Comparison of ENCODE assay signal across 23 cellular contexts in the genomic region with DNA sequence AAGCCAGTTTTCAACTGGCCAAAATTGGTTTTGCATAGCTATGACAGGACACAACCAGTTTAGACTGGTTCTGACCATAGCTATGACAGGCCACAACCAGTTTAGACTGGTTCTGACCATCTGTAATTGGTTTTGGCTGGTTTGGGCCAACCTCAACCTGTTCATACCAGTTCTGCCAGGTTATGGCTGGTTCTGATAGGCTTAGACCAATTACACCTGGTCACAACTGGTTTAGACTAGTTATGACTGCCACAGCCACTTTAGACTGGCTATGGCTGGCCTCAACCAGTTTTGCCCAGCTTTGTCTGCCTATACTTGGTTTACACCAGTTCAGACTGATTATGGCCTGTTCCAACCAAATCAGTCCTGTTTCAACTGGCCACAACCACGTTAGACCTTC.
DNase-seq lines count a peak whose midpoint lies in the region; ATAC-seq, FAIRE-seq and TF ChIP-seq lines count a peak whose summit lies in the region.
"Had no signal": no experiment of that assay in that cellular context is flagged by ENCODE, and none has a peak within 500 bp of the region (broad histone marks: within the 10 kb centered on the region; RNA-seq: fewer than 3 reads in every experiment).

No MANE protein-coding gene starts in this region.

- CTCF ChIA-PET in H1 (lab: Charles Lee; ENCODE audit: partially characterized antibody), result interaction anchor here (1.5 to 1.7 kb wide), 2 partner anchors 22 to 283 kb away, joined by 3 to 7 read pairs; no protein-coding TSS in a partner anchor

- DNase-seq in H1 (ENCODE audit: low read depth in 1 of 2, low spot score in 2 of 2) (no peak), keratinocyte (ENCODE audit: low read depth, low spot score) (no peak), heart right ventricle (no peak), H4 (ENCODE audit: low spot score) (no peak)
- DNase-seq: ACHN; BE2C; C1 segment of cervical spinal cord; CD4-positive, CD25-positive, alpha-beta regulatory T cell; CD8-positive, alpha-beta memory T cell; COR-L47; DMS 273 treated with DMSO at 0.1 percent for 48 hours; DMS53; DND-41; EL; GM23248; H7; HFFc6 had no signal

- no peak overlapping the region for H3K4me2 ChIP-seq in H1 (ENCODE audit: insufficient read depth in 1 of 2, low read depth in 2 of 2, low read length in 2 of 2)
- H3K4me2 ChIP-seq in keratinocyte (ENCODE audit: control insufficient read depth, extremely low read depth, insufficient read depth, low read depth, low read length), result no peak overlapping the region

- no peaks in the 10 kb centered on the region for H3K9me1 ChIP-seq in keratinocyte (ENCODE audit: control insufficient read depth, extremely low read depth, insufficient read depth, low read length)

- H2BK120ac ChIP-seq in H1 (replicated peaks; ENCODE audit: low read depth, low read length), result no peak overlapping the region

- H2AFZ ChIP-seq in H1 (ENCODE audit: low read length), result no peak overlapping the region
- H2AFZ ChIP-seq in keratinocyte (ENCODE audit: control insufficient read depth, low read length), result no peak overlapping the region
- H2AFZ ChIP-seq: GM23248 had no signal

- H2BK12ac ChIP-seq in H1 (ENCODE audit: low read depth, low read length), result no peak overlapping the region; the same call in 1 of the 2 replicates

- H3K9me3 ChIP-seq in H1 (ENCODE audit: insufficient read depth in 2 of 2, low read depth in 1 of 2, low read length in 1 of 2) (peaks cover 0 to 7% of the 10 kb centered on the region in 2 experiments; a peak in 2 of 4 replicates), keratinocyte (ENCODE audit: control insufficient read depth, low read depth, low read length) (peaks cover 3% of the 10 kb centered on the region), heart right ventricle (peaks cover 0 to 14% (median 7%) of the 10 kb centered on the region in 11 donors)
- H3K9me3 ChIP-seq: BE2C had no signal

- H3K9ac ChIP-seq in H1 (replicated peaks in 1 of 4; ENCODE audit: extremely low read depth in 1 of 4, low read depth in 3 of 4, low read length in 3 of 4) (no peak overlapping the region), keratinocyte (ENCODE audit: control insufficient read depth, extremely low read depth, insufficient read depth, low read length) (no peak overlapping the region)
- H3K9ac ChIP-seq: GM23248 had no signal

- dilution Hi-C loops in keratinocyte (cut with MboI; ENCODE audit: extremely low pct_ligation_motif_present, low sequenced_read_pairs), result no loop called here

- H3K79me1 ChIP-seq in H1 (ENCODE audit: low read depth, low read length), result no peaks in the 10 kb centered on the region

- H2BK15ac ChIP-seq in H1 (ENCODE audit: low read length), result no peak overlapping the region; the same call in 1 of the 2 replicates

- no peak overlapping the region for H3K27ac ChIP-seq in H1 (ENCODE audit: low read depth, low read length)
- H3K27ac ChIP-seq in keratinocyte (ENCODE audit: control insufficient read depth, insufficient read depth, low read length), result peak overlapping the region; percentile 27
- no peak overlapping the region for H3K27ac ChIP-seq in heart right ventricle
- H3K27ac ChIP-seq: GM23248 had no signal

- POLR2A ChIA-PET in H1 (lab: Charles Lee; ENCODE audit: partially characterized antibody), result no interaction called here

- no peak overlapping the region for H4K91ac ChIP-seq in H1 (replicated peaks; ENCODE audit: insufficient read length, low read length)

- H3K4me3 ChIP-seq in H1 (ENCODE audit: extremely low read depth in 1 of 4, insufficient read depth in 2 of 4, low read depth in 3 of 4, low read length in 4 of 4), result no peak overlapping the region
- no peak overlapping the region for H3K4me3 ChIP-seq in keratinocyte (ENCODE audit: control insufficient read depth in 2 of 3, extremely low read depth in 1 of 3, insufficient read depth in 2 of 3, low read depth in 1 of 3, low read length in 3 of 3)
- H3K4me3 ChIP-seq in heart right ventricle, result no peak overlapping the region
- H3K4me3 ChIP-seq: GM12878, GM23248 had no signal

- no peaks in the 10 kb centered on the region for H3K79me2 ChIP-seq in H1 (ENCODE audit: control insufficient read depth in 1 of 2, insufficient read depth in 2 of 2, low read length in 2 of 2)
- no peaks in the 10 kb centered on the region for H3K79me2 ChIP-seq in keratinocyte (ENCODE audit: control insufficient read depth, insufficient read depth, low read length)

- H3K14ac ChIP-seq in H1 (ENCODE audit: insufficient read length), result no peak overlapping the region

- no peak for TF ChIP-seq RAD21 in H1 (IDR thresholded peaks at IDR 0.05 in 1 of 2, conservative IDR thresholded peaks at IDR 0.05 in 1 of 2; ENCODE audit: low read depth in 2 of 2, low read length in 2 of 2)

- no peak overlapping the region for H4K8ac ChIP-seq in H1 (ENCODE audit: extremely low read depth, insufficient read depth, low read length)

- no peak overlapping the region for H2BK5ac ChIP-seq in H1 (ENCODE audit: low read depth, low read length)

- H3K56ac ChIP-seq in H1 (replicated peaks; ENCODE audit: insufficient read length, low read depth, low read length), result no peak overlapping the region

- H3K23ac ChIP-seq in H1 (ENCODE audit: insufficient read length), result no peak overlapping the region

- no peak overlapping the region for H2AK5ac ChIP-seq in H1 (ENCODE audit: low read depth, low read length)

- peak; percentile 30 for ATAC-seq in esophagus mucosa
- no peak for ATAC-seq in heart right ventricle
- ATAC-seq in HG03439 (IDR thresholded peaks at IDR 0.05; ENCODE audit: unreplicated experiment), result no peak
- ATAC-seq: GM12878, HCT116, HepG2 had no signal

- no peak for TF ChIP-seq CTCF in H1 (IDR thresholded peaks at IDR 0.05; ENCODE audit: control extremely low read depth in 1 of 3, insufficient read depth in 1 of 3, low read depth in 1 of 3, low read length in 3 of 3)
- no peak for TF ChIP-seq CTCF in keratinocyte (optimal IDR thresholded peaks at IDR 0.05 in 1 of 3, IDR thresholded peaks at IDR 0.05 in 1 of 3, conservative IDR thresholded peaks at IDR 0.05 in 1 of 3; ENCODE audit: extremely low read depth in 1 of 3, insufficient read depth in 2 of 3, low read length in 3 of 3)
- no peak for TF ChIP-seq CTCF in heart right ventricle (IDR thresholded peaks at IDR 0.05)

- no peak for TF ChIP-seq EP300 in H1 (IDR thresholded peaks at IDR 0.05; ENCODE audit: borderline replicate concordance in 1 of 2, low read depth in 2 of 2, low read length in 2 of 2)

- no peak overlapping the region for H3K18ac ChIP-seq in H1 (ENCODE audit: extremely low read depth, low read length)

- H3K4me1 ChIP-seq in H1 (replicated peaks in 1 of 4; ENCODE audit: control insufficient read depth in 3 of 4, insufficient read depth in 4 of 4, low read length in 3 of 4) (peaks cover 0 to 6% (median 0%) of the 10 kb centered on the region in 4 experiments; a peak in 1 of 7 replicates), keratinocyte (ENCODE audit: control insufficient read depth, extremely low read depth, insufficient read depth, low read length) (peaks cover 16% of the 10 kb centered on the region), heart right ventricle (no peaks in the 10 kb centered on the region)
- H3K4me1 ChIP-seq: BE2C had no signal

- H4K20me1 ChIP-seq in H1 (replicated peaks in 1 of 2; ENCODE audit: control insufficient read depth in 1 of 2, insufficient read depth in 2 of 2, low read length in 2 of 2) (no peaks in the 10 kb centered on the region), keratinocyte (ENCODE audit: control insufficient read depth, extremely low read depth, insufficient read depth, low read length) (no peaks in the 10 kb centered on the region)

- H4K5ac ChIP-seq in H1 (ENCODE audit: insufficient read length, low read depth, low read length), result no peak overlapping the region

- no peaks in the 10 kb centered on the region for H3K27me3 ChIP-seq in H1 (replicated peaks in 1 of 4; ENCODE audit: control insufficient read depth in 3 of 4, extremely low read depth in 1 of 4, insufficient read depth in 3 of 4, low read length in 3 of 4)
- no peaks in the 10 kb centered on the region for H3K27me3 ChIP-seq in keratinocyte (ENCODE audit: control insufficient read depth, extremely low read depth, insufficient read depth, low read length)
- peaks cover 0 to 47% (median 31%) of the 10 kb centered on the region in 7 donors for H3K27me3 ChIP-seq in heart right ventricle
- H3K27me3 ChIP-seq: BE2C had no signal

- H2BK20ac ChIP-seq in H1 (ENCODE audit: low read length), result no peak overlapping the region

- H3K36me3 ChIP-seq in H1 (ENCODE audit: control insufficient read depth in 2 of 4, insufficient read depth in 4 of 4, low read length in 3 of 4) (no peaks in the 10 kb centered on the region; a peak in 1 of 8 replicates), keratinocyte (ENCODE audit: control insufficient read depth in 2 of 2, extremely low read depth in 1 of 2, insufficient read depth in 2 of 2, low read length in 2 of 2) (no peaks in the 10 kb centered on the region), heart right ventricle (no peaks in the 10 kb centered on the region)
- H3K36me3 ChIP-seq: BE2C had no signal

- 95% methylated on average over 1 of the region's 1 CpG; no CpG with 5 or more reads in 1 of the 2 experiments for WGBS in H1 (ENCODE audit: extremely low coverage in 1 of 2, insufficient coverage in 1 of 2, insufficient read length in 1 of 2, insufficient replicate concordance in 2 of 2, low coverage in 1 of 2, low lambda C conversion rate in 2 of 2, missing lambda C conversion rate in 1 of 2), 2 experiments
- whole genome bisulfite sequencing in heart right ventricle, 2 donors, result 80 to 83% methylated on average over 1 of the region's 1 CpG

- FAIRE-seq in H1 (lab: Jason Lieb, UNC), result no peak
- FAIRE-seq in keratinocyte (lab: Jason Lieb, UNC), result no peak
- FAIRE-seq: A204.1, GM12878, HepG2 had no signal

- H3K4ac ChIP-seq in H1 (replicated peaks; ENCODE audit: insufficient read length, low read depth, low read length), result no peak overlapping the region

- H3K23me2 ChIP-seq in H1 (ENCODE audit: low read depth, low read length), result no peaks in the 10 kb centered on the region

- intact Hi-C loops in heart right ventricle (cut with DNase I), result no loop called here

- no peak for TF ChIP-seq POLR2A in H1 (IDR thresholded peaks at IDR 0.05; ENCODE audit: control extremely low read depth in 1 of 2, low read depth in 2 of 2, low read length in 2 of 2)

TF ChIP-seq in H1, 55 proteins besides CTCF, POLR2A, EP300 and RAD21:
- TF ChIP-seq NRF1 (IDR thresholded peaks at IDR 0.05; ENCODE audit: low read depth, low read length) (no peak), TAF7 (optimal IDR thresholded peaks at IDR 0.05; ENCODE audit: borderline replicate concordance, low read depth, low read length) (peak; percentile 66)
TF ChIP-seq in H1: peak in this region for 1.
